8 cellular contexts compared by ENCODE assay signal in the genomic region with DNA sequence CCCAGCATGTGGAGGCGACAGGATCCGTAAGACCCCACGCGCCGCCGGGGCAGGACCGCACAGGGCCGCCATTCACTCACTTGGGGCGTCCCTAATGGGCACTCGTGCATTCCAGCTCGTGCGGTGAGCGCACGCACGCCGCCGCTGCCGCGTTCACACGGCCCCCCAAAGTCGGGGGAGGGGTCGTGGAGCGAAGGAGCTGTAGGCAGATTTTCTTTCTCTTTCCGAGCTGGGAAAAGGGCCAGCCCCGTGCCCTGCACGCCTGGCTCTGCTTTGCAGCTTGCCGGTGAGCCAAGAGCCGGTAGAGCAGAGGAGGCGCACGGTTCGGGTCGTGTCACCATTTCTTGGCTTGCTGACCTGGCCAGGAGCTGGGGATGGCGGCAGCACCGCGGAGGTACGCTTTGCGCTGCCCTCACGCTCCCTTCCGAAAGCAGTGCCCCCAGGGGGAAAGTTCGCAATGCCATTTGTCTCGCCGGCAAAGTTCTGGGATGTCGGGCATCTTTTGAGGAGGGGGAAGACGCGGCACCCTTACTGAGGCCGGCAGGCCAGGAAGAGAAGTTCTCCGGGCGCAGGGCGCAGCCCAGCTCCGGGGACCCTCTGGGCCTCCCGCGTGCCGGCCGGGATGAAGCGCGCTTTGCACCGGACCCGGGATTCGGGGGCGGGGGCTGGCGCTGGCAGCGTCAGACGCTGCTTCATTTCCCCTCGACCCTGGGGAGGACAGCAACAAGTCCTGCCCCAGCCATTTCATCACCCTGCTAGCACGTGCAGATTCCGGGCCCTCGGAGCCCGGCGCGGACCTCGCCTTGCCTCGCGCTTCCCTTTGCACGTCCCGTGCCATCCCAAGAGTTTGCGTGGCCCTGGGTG. TPM values are rescaled to one million over a fixed set of nuclear protein-coding genes. Genes with fewer than 3 reads are reported as not detected.
DNase-seq lines count a peak whose midpoint lies in the region; ATAC-seq and TF ChIP-seq lines count a peak whose summit lies in the region.

No MANE protein-coding gene starts in this region.

- H3K27ac Mint-ChIP-seq in activated naive CD4-positive, alpha-beta T cell treated with anti-CD3 and anti-CD28 coated beads, Interleukin-2, amount 10 ng/mL, durations not matched to agents 7 days and 5 days: peak overlapping the region; percentile 89
- no peak overlapping the region for H3K27ac Mint-ChIP-seq in effector memory CD8-positive, alpha-beta T cell

- ATAC-seq in activated T-cell treated with anti-CD3 and anti-CD28 coated beads, Interleukin-2, amount 50 U/mL, for 4 hours: peak in 1 of 2 donors; percentile 13
- ATAC-seq in thoracic aorta (ENCODE audit: insufficient number of reproducible peaks, low FRiP score, low read depth): no peak
- no peak for ATAC-seq in HG03095 (IDR thresholded peaks at IDR 0.05; ENCODE audit: unreplicated experiment)
- no peak for ATAC-seq in effector memory CD8-positive, alpha-beta T cell (replicated peaks)

- peaks cover 74% of the 10 kb centered on the region for H3K4me1 Mint-ChIP-seq in activated naive CD4-positive, alpha-beta T cell treated with anti-CD3 and anti-CD28 coated beads, Interleukin-2, amount 10 ng/mL, durations not matched to agents 7 days and 5 days
- peaks cover 36% of the 10 kb centered on the region for H3K4me1 Mint-ChIP-seq in activated T-cell treated with anti-CD3 and anti-CD28 coated beads, Interleukin-2, amount 50 U/mL, for 4 hours (ENCODE audit: low read depth)
- H3K4me1 Mint-ChIP-seq in effector memory CD8-positive, alpha-beta T cell (ENCODE audit: low read depth in 2 of 2): peaks cover 13 to 14% of the 10 kb centered on the region in 2 donors

- no peak for TF ChIP-seq CTCF in thoracic aorta (IDR thresholded peaks at IDR 0.05)

- no peaks in the 10 kb centered on the region for H3K9me3 ChIP-seq in thoracic aorta

- H3K27me3 ChIP-seq in thoracic aorta (replicated peaks; ENCODE audit: insufficient read depth): peaks cover 12% of the 10 kb centered on the region

- H3K27ac ChIP-seq in thoracic aorta: no peak overlapping the region

- H3K36me3 ChIP-seq in thoracic aorta: no peaks in the 10 kb centered on the region

- peaks cover 49% of the 10 kb centered on the region for H3K27me3 Mint-ChIP-seq in activated naive CD4-positive, alpha-beta T cell treated with anti-CD3 and anti-CD28 coated beads, Interleukin-2, amount 10 ng/mL, durations not matched to agents 7 days and 5 days
- H3K27me3 Mint-ChIP-seq in activated T-cell treated with anti-CD3 and anti-CD28 coated beads, Interleukin-2, amount 50 U/mL, for 4 hours (ENCODE audit: low read depth): peaks cover 84% of the 10 kb centered on the region
- H3K27me3 Mint-ChIP-seq in effector memory CD8-positive, alpha-beta T cell: peaks cover 61 to 97% of the 10 kb centered on the region in 2 donors

- peaks cover 48% of the 10 kb centered on the region for H3K36me3 Mint-ChIP-seq in activated naive CD4-positive, alpha-beta T cell treated with anti-CD3 and anti-CD28 coated beads, Interleukin-2, amount 10 ng/mL, durations not matched to agents 7 days and 5 days
- no peaks in the 10 kb centered on the region for H3K36me3 Mint-ChIP-seq in activated T-cell treated with anti-CD3 and anti-CD28 coated beads, Interleukin-2, amount 50 U/mL, for 4 hours (ENCODE audit: insufficient read depth)
- no peaks in the 10 kb centered on the region for H3K36me3 Mint-ChIP-seq in effector memory CD8-positive, alpha-beta T cell (ENCODE audit: insufficient read depth)

- H3K9me3 Mint-ChIP-seq in activated naive CD4-positive, alpha-beta T cell treated with anti-CD3 and anti-CD28 coated beads, Interleukin-2, amount 10 ng/mL, durations not matched to agents 7 days and 5 days: no peaks in the 10 kb centered on the region
- no peaks in the 10 kb centered on the region for H3K9me3 Mint-ChIP-seq in activated T-cell treated with anti-CD3 and anti-CD28 coated beads, Interleukin-2, amount 50 U/mL, for 4 hours
- no peaks in the 10 kb centered on the region for H3K9me3 Mint-ChIP-seq in effector memory CD8-positive, alpha-beta T cell

- peak; percentile 47 for DNase-seq in activated naive CD4-positive, alpha-beta T cell treated with anti-CD3 and anti-CD28 coated beads, Interleukin-2, amount 10 ng/mL, durations not matched to agents 7 days and 5 days
- no peak for DNase-seq in activated naive CD4-positive, alpha-beta T cell (lab: John Stamatoyannopoulos, UW)
- DNase-seq in activated T-cell treated with anti-CD3 and anti-CD28 coated beads, Interleukin-2, amount 50 U/mL, for 4 hours: no peak
- DNase-seq in thoracic aorta (ENCODE audit: low spot score): no peak
- no peak for DNase-seq in mucosa of gallbladder (ENCODE audit: low spot score)
- no peak for DNase-seq in effector memory CD8-positive, alpha-beta T cell

- peak overlapping the region; percentile 90 for H3K4me3 Mint-ChIP-seq in activated naive CD4-positive, alpha-beta T cell treated with anti-CD3 and anti-CD28 coated beads, Interleukin-2, amount 10 ng/mL, durations not matched to agents 7 days and 5 days
- H3K4me3 Mint-ChIP-seq in activated T-cell treated with anti-CD3 and anti-CD28 coated beads, Interleukin-2, amount 50 U/mL, for 4 hours: peak overlapping the region; percentile 80
- H3K4me3 Mint-ChIP-seq in effector memory CD8-positive, alpha-beta T cell: peak overlapping the region in 1 of 2 donors; percentile 10

- H3K4me3 ChIP-seq in iPS-11a (ENCODE audit: low read depth, low read length) (peak overlapping the region; percentile 94), thoracic aorta (peak overlapping the region; percentile 70)

- CTCF ChIA-PET in activated naive CD4-positive, alpha-beta T cell treated with anti-CD3 and anti-CD28 coated beads, Interleukin-2, amount 10 ng/mL, durations not matched to agents 7 days and 5 days (lab: Charles Lee): interaction anchor here (0.9 to 7.1 kb wide), 3 partner anchors 16 to 343 kb away, joined by 3 to 139 read pairs (median 6); no protein-coding TSS in a partner anchor

- peaks cover 35 to 48% of the 10 kb centered on the region in 2 donors for H3K4me1 ChIP-seq in thoracic aorta (ENCODE audit: control insufficient read depth in 1 of 2, low read depth in 2 of 2)

RNA-seq across cellular contexts. Expression of gene STC2, which starts 0.9 kb away (rescaled TPM):
- total RNA-seq in activated T-cell treated with anti-CD3 and anti-CD28 coated beads, Interleukin-2, amount 50 U/mL, for 4 hours: 1 to 10 TPM; 3.2 to 7.1 (median 4.1) TPM
- 1 to 10 TPM; 2.0 to 8.8 TPM for total RNA-seq in thoracic aorta
- total RNA-seq in mucosa of gallbladder: 10.3 TPM
